ENCODE assay signal across 14 cellular contexts in the genomic region with DNA sequence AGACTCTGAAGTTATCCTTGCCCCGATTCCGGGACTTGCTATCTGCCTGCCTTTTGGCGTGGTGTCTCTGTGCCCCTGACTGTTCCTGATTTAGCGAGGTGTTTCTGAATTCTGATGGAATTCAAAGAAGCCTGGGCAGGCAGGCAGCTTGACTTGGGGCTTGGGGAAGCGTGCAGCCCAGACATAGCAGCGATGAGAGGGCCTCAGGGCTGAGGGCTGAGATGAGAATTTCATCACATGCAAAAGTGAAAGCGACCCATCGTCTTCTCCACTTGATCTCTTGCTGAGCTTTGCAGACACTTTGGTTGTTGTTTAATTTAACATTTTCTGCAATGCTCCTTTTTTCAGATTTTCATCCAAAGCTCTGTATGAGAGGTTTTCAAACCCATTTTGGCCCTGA. TPM values are rescaled to one million over a fixed set of nuclear protein-coding genes. Genes with fewer than 3 reads are reported as not detected.
DNase-seq lines count a peak whose midpoint lies in the region; ATAC-seq, FAIRE-seq and TF ChIP-seq lines count a peak whose summit lies in the region.
"Had no signal": no experiment of that assay in that cellular context is flagged by ENCODE, and none has a peak within 500 bp of the region (broad histone marks: within the 10 kb centered on the region; RNA-seq: fewer than 3 reads in every experiment).

No MANE protein-coding gene starts in this region.

- H3K36me3 Mint-ChIP-seq in CD4-positive, alpha-beta memory T cell, result no peaks in the 10 kb centered on the region
- H3K36me3 Mint-ChIP-seq in T-helper 2 cell treated with Interferon-gamma antibody and Interleukin-4, amounts not matched to agents 5 μg/mL and 100 μg/mL, for 36 hours (ENCODE audit: low read depth), result no peaks in the 10 kb centered on the region

- DNase-seq in AG04449 (ENCODE audit: low read depth, low spot score) (no peak), fibroblast of villous mesenchyme (ENCODE audit: low read depth) (peak; percentile 55), A172 (ENCODE audit: low spot score) (no peak), kidney (no peak), NCI-H510A treated with DMSO at 0.1 percent for 48 hours (lab: John Stamatoyannopoulos, UW) (no peak)
- peak in 1 of 5 donors; percentile 8 for DNase-seq in CD4-positive, alpha-beta memory T cell
- DNase-seq in T-helper 2 cell treated with Interferon-gamma antibody and Interleukin-4, amounts not matched to agents 5 μg/mL and 100 μg/mL, for 36 hours (ENCODE audit: low spot score), result no peak
- DNase-seq: NCI-H1092, NCI-H345, psoas muscle, stomach had no signal

- H3K4me3 Mint-ChIP-seq in CD4-positive, alpha-beta memory T cell, result peak overlapping the region; percentile 72 to 86 (median 78)
- H3K4me3 Mint-ChIP-seq in T-helper 2 cell treated with Interferon-gamma antibody and Interleukin-4, amounts not matched to agents 5 μg/mL and 100 μg/mL, for 36 hours, result peak overlapping the region; percentile 43

- CTCF ChIA-PET in AG04449 (lab: Yijun Ruan, JAX), result interaction anchor here (0.6 to 1.1 kb wide), 3 partner anchors 21 to 537 kb away, joined by 3 read pairs; no protein-coding TSS in a partner anchor
- CTCF ChIA-PET in CD4-positive, alpha-beta memory T cell (lab: Charles Lee; ENCODE audit: partially characterized antibody), result no interaction called here

- H3K9me3 ChIP-seq in CD4-positive, alpha-beta memory T cell (ENCODE audit: control insufficient read depth in 1 of 2, low read length in 2 of 2), result no peaks in the 10 kb centered on the region
- H3K9me3 ChIP-seq in kidney (ENCODE audit: control insufficient read depth in 1 of 2, low read length in 2 of 2), result no peaks in the 10 kb centered on the region
- H3K9me3 ChIP-seq: Caco-2, psoas muscle, stomach had no signal

- H3K27me3 ChIP-seq in CD4-positive, alpha-beta memory T cell (ENCODE audit: insufficient read depth, low read length), result peaks cover 4% of the 10 kb centered on the region
- H3K27me3 ChIP-seq: stomach had no signal

- H3K36me3 ChIP-seq in CD4-positive, alpha-beta memory T cell (ENCODE audit: insufficient read depth, low read length), result no peaks in the 10 kb centered on the region
- no peaks in the 10 kb centered on the region for H3K36me3 ChIP-seq in kidney (ENCODE audit: control insufficient read depth in 1 of 2, insufficient read depth in 2 of 2, low read length in 2 of 2)
- H3K36me3 ChIP-seq: stomach had no signal

- H3K4me1 Mint-ChIP-seq in CD4-positive, alpha-beta memory T cell, result peaks cover 25 to 43% (median 31%) of the 10 kb centered on the region in 4 donors
- peaks cover 12% of the 10 kb centered on the region for H3K4me1 Mint-ChIP-seq in T-helper 2 cell treated with Interferon-gamma antibody and Interleukin-4, amounts not matched to agents 5 μg/mL and 100 μg/mL, for 36 hours (ENCODE audit: low read depth)

- H3K4me3 ChIP-seq in AG04449 (ENCODE audit: low read depth, low read length), result peak overlapping the region; percentile 9; the same call in 1 of the 2 replicates
- peak overlapping the region in 1 of 2 donors; percentile 34 for H3K4me3 ChIP-seq in CD4-positive, alpha-beta memory T cell (ENCODE audit: low read length in 2 of 2)
- H3K4me3 ChIP-seq in fibroblast of villous mesenchyme (ENCODE audit: low read depth, low read length), result no peak overlapping the region
- H3K4me3 ChIP-seq in kidney (ENCODE audit: low read length in 2 of 2), result no peak overlapping the region
- H3K4me3 ChIP-seq: psoas muscle, stomach had no signal

- peaks cover 32 to 38% of the 10 kb centered on the region in 2 donors for H3K27me3 Mint-ChIP-seq in CD4-positive, alpha-beta memory T cell
- H3K27me3 Mint-ChIP-seq in T-helper 2 cell treated with Interferon-gamma antibody and Interleukin-4, amounts not matched to agents 5 μg/mL and 100 μg/mL, for 36 hours (ENCODE audit: low read depth), result peaks cover 64% of the 10 kb centered on the region

- no peak for ATAC-seq in HG03342 (IDR thresholded peaks at IDR 0.05; ENCODE audit: unreplicated experiment)
- ATAC-seq: psoas muscle had no signal

- H3K27ac Mint-ChIP-seq in CD4-positive, alpha-beta memory T cell, result peak overlapping the region in 6 of 7 donors; percentile 25 to 65 (median 53)
- no peak overlapping the region for H3K27ac Mint-ChIP-seq in T-helper 2 cell treated with Interferon-gamma antibody and Interleukin-4, amounts not matched to agents 5 μg/mL and 100 μg/mL, for 36 hours

- no peak for FAIRE-seq in kidney (lab: Jason Lieb, UNC)

- H3K9me3 Mint-ChIP-seq in CD4-positive, alpha-beta memory T cell, result peaks cover 0 to 4% (median 0%) of the 10 kb centered on the region in 8 donors
- no peaks in the 10 kb centered on the region for H3K9me3 Mint-ChIP-seq in T-helper 2 cell treated with Interferon-gamma antibody and Interleukin-4, amounts not matched to agents 5 μg/mL and 100 μg/mL, for 36 hours

- peaks cover 29% of the 10 kb centered on the region for H3K4me1 ChIP-seq in CD4-positive, alpha-beta memory T cell (ENCODE audit: insufficient read depth, low read length)
- H3K4me1 ChIP-seq in kidney (ENCODE audit: control insufficient read depth in 1 of 2, insufficient read depth in 1 of 2, low read depth in 1 of 2, low read length in 2 of 2), result peaks cover 5 to 7% of the 10 kb centered on the region in 2 donors

- POLR2A ChIA-PET in AG04449 (lab: Yijun Ruan, JAX), result no interaction called here
- POLR2A ChIA-PET in CD4-positive, alpha-beta memory T cell (lab: Charles Lee; ENCODE audit: partially characterized antibody), result interaction anchor here (0.9 kb wide), 1 partner anchor 9 kb away, joined by 3 read pairs; no protein-coding TSS in a partner anchor

- no peak for TF ChIP-seq CTCF in AG04449 (IDR thresholded peaks at IDR 0.05; ENCODE audit: insufficient read depth, low read length, missing control alignments)
- TF ChIP-seq CTCF in fibroblast of villous mesenchyme (IDR thresholded peaks at IDR 0.05; ENCODE audit: insufficient read depth, low read depth, low read length), result no peak
- no peak for TF ChIP-seq CTCF in kidney (IDR thresholded peaks at IDR 0.05; ENCODE audit: borderline replicate concordance, extremely low read depth, insufficient read depth)

- H3K9ac ChIP-seq in kidney (ENCODE audit: low read length in 2 of 2), result no peak overlapping the region

- intact Hi-C loops in CD4-positive, alpha-beta memory T cell (cut with micrococcal nuclease), result loop anchor here (2.0 kb wide), 1 partner anchor 57 kb away; a partner anchor contains a TSS
- intact Hi-C loops in kidney (cut with DNase I), result no loop called here

- no peak overlapping the region for H3K27ac ChIP-seq in CD4-positive, alpha-beta memory T cell (ENCODE audit: low read depth, low read length)
- no peak overlapping the region for H3K27ac ChIP-seq in kidney (ENCODE audit: low read depth in 2 of 2, low read length in 2 of 2)
- H3K27ac ChIP-seq: HL-60, psoas muscle had no signal

RNA-seq across cellular contexts. Expression of a gene that starts 57.8 kb away (rescaled TPM):
- 1 to 10 TPM; 2.3 to 3.2 TPM for total RNA-seq in CD4-positive, alpha-beta memory T cell
- polyA plus RNA-seq in CD4-positive, alpha-beta memory T cell, result 1 to 10 TPM in 1 of 2 donors, under 1 TPM in 1; 0.16 to 1.3 TPM
- total RNA-seq in fibroblast of villous mesenchyme (7.1 and 12.5 TPM in 2 replicates), kidney (32.4 TPM)
- 3.0 TPM in 2 replicates for total RNA-seq in A172 (2014; rRNA removed; shearing (Covaris generic))
- polyA plus RNA-seq in kidney (ENCODE audit: insufficient read depth, low read depth, low replicate concordance), result 6.5 TPM
